ENCODE assay signal across 14 cellular contexts in genomic region chr10:44569193-44570091, GRCh38.
A peak's percentile ranks its signal among the peaks of the same experiment; 100 is the strongest.
DNase-seq lines count a peak whose midpoint lies in the region; ATAC-seq and TF ChIP-seq lines count a peak whose summit lies in the region.
"Had no signal": no experiment of that assay in that cellular context is flagged by ENCODE, and none has a peak within 500 bp of the region (broad histone marks: within the 10 kb centered on the region; RNA-seq: fewer than 3 reads in every experiment).

No MANE protein-coding gene starts in this region.

- no peak for TF ChIP-seq CTCF in brain microvascular endothelial cell (IDR thresholded peaks at IDR 0.05; ENCODE audit: low read depth, low read length, missing control alignments)

- H3K27ac Mint-ChIP-seq in activated T-helper 1 cell treated with anti-CD3 and anti-CD28 coated beads, Interleukin-12 subunit alpha, Interleukin-12 subunit beta, Interleukin-2, Interleukin-4 antibody, amounts not matched to agents 30 ng/mL and 10 ng/mL and 1 ng/mL, durations not matched to agents 14 hours and 24 hours and 36 hours: no peak overlapping the region
- H3K27ac Mint-ChIP-seq: activated CD4-positive, alpha-beta T cell treated with anti-CD3 and anti-CD28 coated beads, Interleukin-2, amount 10 ng/mL, durations not matched to agents 24 days and 14 days; effector memory CD8-positive, alpha-beta T cell had no signal

- peaks cover 2% of the 10 kb centered on the region for H3K27me3 Mint-ChIP-seq in activated T-helper 1 cell treated with anti-CD3 and anti-CD28 coated beads, Interleukin-12 subunit alpha, Interleukin-12 subunit beta, Interleukin-2, Interleukin-4 antibody, amounts not matched to agents 30 ng/mL and 10 ng/mL and 1 ng/mL, durations not matched to agents 14 hours and 24 hours and 36 hours (ENCODE audit: insufficient read depth)
- H3K27me3 Mint-ChIP-seq: activated CD4-positive, alpha-beta T cell treated with anti-CD3 and anti-CD28 coated beads, Interleukin-2, amount 10 ng/mL, durations not matched to agents 24 days and 14 days had no signal

- in situ Hi-C loops in brain microvascular endothelial cell (cut with HindIII; ENCODE audit: low pct_ligation_motif_present, low sequenced_read_pairs): no loop called here

- H3K27me3 ChIP-seq in brain microvascular endothelial cell (replicated peaks) (no peaks in the 10 kb centered on the region), right cardiac atrium (ENCODE audit: control insufficient read depth, insufficient read depth) (no peaks in the 10 kb centered on the region)
- H3K27me3 ChIP-seq: pancreas had no signal

- H3K4me3 Mint-ChIP-seq in activated T-helper 1 cell treated with anti-CD3 and anti-CD28 coated beads, Interleukin-12 subunit alpha, Interleukin-12 subunit beta, Interleukin-2, Interleukin-4 antibody, amounts not matched to agents 30 ng/mL and 10 ng/mL and 1 ng/mL, durations not matched to agents 14 hours and 24 hours and 36 hours: no peak overlapping the region
- H3K4me3 Mint-ChIP-seq: activated CD4-positive, alpha-beta T cell treated with anti-CD3 and anti-CD28 coated beads, Interleukin-2, amount 10 ng/mL, durations not matched to agents 24 days and 14 days; effector memory CD8-positive, alpha-beta T cell had no signal

- no peaks in the 10 kb centered on the region for H3K4me1 ChIP-seq in right cardiac atrium (ENCODE audit: control insufficient read depth, insufficient read depth, low read length)
- H3K4me1 ChIP-seq: Caco-2, pancreas had no signal

- no peaks in the 10 kb centered on the region for H3K9me3 ChIP-seq in right cardiac atrium (ENCODE audit: control insufficient read depth, low read length)
- H3K9me3 ChIP-seq: Caco-2, pancreas had no signal

- no peaks in the 10 kb centered on the region for H3K36me3 Mint-ChIP-seq in activated T-helper 1 cell treated with anti-CD3 and anti-CD28 coated beads, Interleukin-12 subunit alpha, Interleukin-12 subunit beta, Interleukin-2, Interleukin-4 antibody, amounts not matched to agents 30 ng/mL and 10 ng/mL and 1 ng/mL, durations not matched to agents 14 hours and 24 hours and 36 hours (ENCODE audit: low read depth)

- intact Hi-C loops in right cardiac atrium (cut with DNase I): no loop called here
- intact Hi-C loops in activated T-helper 1 cell treated with anti-CD3 and anti-CD28 coated beads, Interleukin-12 subunit alpha, Interleukin-12 subunit beta, Interleukin-2, Interleukin-4 antibody, amounts not matched to agents 30 ng/mL and 10 ng/mL and 1 ng/mL, durations not matched to agents 14 hours and 24 hours and 36 hours (cut with micrococcal nuclease): no loop called here

- H3K27ac ChIP-seq in brain microvascular endothelial cell: peak overlapping the region; percentile 94
- peak overlapping the region; percentile 10 for H3K27ac ChIP-seq in right cardiac atrium (ENCODE audit: low read length)
- peak overlapping the region in 17 of 21 experiments; percentile 14 to 81 (median 53) for H3K27ac ChIP-seq in skin epidermis
- H3K27ac ChIP-seq: pancreas had no signal

- H3K4me3 ChIP-seq in brain microvascular endothelial cell (ENCODE audit: low read depth, low read length): no peak overlapping the region
- no peak overlapping the region for H3K4me3 ChIP-seq in right cardiac atrium (ENCODE audit: low read length)
- H3K4me3 ChIP-seq in skin epidermis: no peak overlapping the region
- H3K4me3 ChIP-seq: pancreas had no signal

- ATAC-seq in right cardiac atrium: peak; percentile 89
- ATAC-seq: effector memory CD8-positive, alpha-beta T cell had no signal

- DNase-seq in GM04503 (ENCODE audit: low read depth): peak; percentile 94
- peak; percentile 89 for DNase-seq in brain microvascular endothelial cell
- peak; percentile 63 to 86 (median 82) for DNase-seq in right cardiac atrium
- no peak for DNase-seq in activated T-helper 1 cell treated with anti-CD3 and anti-CD28 coated beads, Interleukin-12 subunit alpha, Interleukin-12 subunit beta, Interleukin-2, Interleukin-4 antibody, amounts not matched to agents 30 ng/mL and 10 ng/mL and 1 ng/mL, durations not matched to agents 14 hours and 24 hours and 36 hours (ENCODE audit: low spot score)
- no peak for DNase-seq in stimulated activated CD4-positive, alpha-beta T cell treated with anti-CD3 and anti-CD28 coated beads, Interleukin-2, amount 100 ng/mL, for 48 hours
- DNase-seq in activated CD4-positive, alpha-beta T cell treated with anti-CD3 and anti-CD28 coated beads for 1 hour: no peak
- no peak for DNase-seq in mucosa of gallbladder (ENCODE audit: low spot score)
- DNase-seq: activated CD4-positive, alpha-beta T cell treated with anti-CD3 and anti-CD28 coated beads, Interleukin-2, amount 10 ng/mL, durations not matched to agents 24 days and 14 days; activated naive CD4-positive, alpha-beta T cell; Caco-2; effector memory CD8-positive, alpha-beta T cell; pancreas; SW 1271 had no signal

- no peaks in the 10 kb centered on the region for H3K4me1 Mint-ChIP-seq in activated T-helper 1 cell treated with anti-CD3 and anti-CD28 coated beads, Interleukin-12 subunit alpha, Interleukin-12 subunit beta, Interleukin-2, Interleukin-4 antibody, amounts not matched to agents 30 ng/mL and 10 ng/mL and 1 ng/mL, durations not matched to agents 14 hours and 24 hours and 36 hours (ENCODE audit: low read depth)
- H3K4me1 Mint-ChIP-seq: activated CD4-positive, alpha-beta T cell treated with anti-CD3 and anti-CD28 coated beads, Interleukin-2, amount 10 ng/mL, durations not matched to agents 24 days and 14 days had no signal

- 35% methylated on average over 10 of the region's 10 CpGs for WGBS in right cardiac atrium

- H3K36me3 ChIP-seq in brain microvascular endothelial cell (replicated peaks): no peaks in the 10 kb centered on the region
- H3K36me3 ChIP-seq: pancreas had no signal

- H3K9me3 Mint-ChIP-seq in activated T-helper 1 cell treated with anti-CD3 and anti-CD28 coated beads, Interleukin-12 subunit alpha, Interleukin-12 subunit beta, Interleukin-2, Interleukin-4 antibody, amounts not matched to agents 30 ng/mL and 10 ng/mL and 1 ng/mL, durations not matched to agents 14 hours and 24 hours and 36 hours: no peaks in the 10 kb centered on the region
- H3K9me3 Mint-ChIP-seq: activated CD4-positive, alpha-beta T cell treated with anti-CD3 and anti-CD28 coated beads, Interleukin-2, amount 10 ng/mL, durations not matched to agents 24 days and 14 days had no signal

Comparison
In these comparisons a context has a peak if more than half of its experiments do, and no peak if none do; other contexts are left out.
1. DNase-seq: peak in GM04503 (single experiment), brain microvascular endothelial cell (single experiment) and right cardiac atrium (3 of 3); none in activated T-helper 1 cell treated with anti-CD3 and anti-CD28 coated beads, Interleukin-12 subunit alpha, Interleukin-12 subunit beta, Interleukin-2, Interleukin-4 antibody, amounts not matched to agents 30 ng/mL and 10 ng/mL and 1 ng/mL, durations not matched to agents 14 hours and 24 hours and 36 hours (single experiment), stimulated activated CD4-positive, alpha-beta T cell treated with anti-CD3 and anti-CD28 coated beads, Interleukin-2, amount 100 ng/mL, for 48 hours (0 of 2), activated CD4-positive, alpha-beta T cell treated with anti-CD3 and anti-CD28 coated beads for 1 hour (single experiment) and mucosa of gallbladder (single experiment).
2. H3K27ac ChIP-seq: peak in every context shown above with its lines; median percentile 94 in brain microvascular endothelial cell; 53 in skin epidermis; 10 in right cardiac atrium.